ENCODE assay signal across 9 cellular contexts in genomic region chr2:100730290-100730868, GRCh38.
DNase-seq lines count a peak whose midpoint lies in the region; ATAC-seq and TF ChIP-seq lines count a peak whose summit lies in the region.
"Had no signal": no experiment of that assay in that cellular context is flagged by ENCODE, and none has a peak within 500 bp of the region (broad histone marks: within the 10 kb centered on the region; RNA-seq: fewer than 3 reads in every experiment).

No MANE protein-coding gene starts in this region.

- H3K9me3 ChIP-seq in Caco-2 (peaks cover 11% of the 10 kb centered on the region; the same call in 1 of the 2 replicates), Karpas-422 (ENCODE audit: low read length) (no peaks in the 10 kb centered on the region), osteoblast (ENCODE audit: low read depth, low read length) (no peaks in the 10 kb centered on the region)

- H3K27me3 ChIP-seq in Caco-2 (replicated peaks; ENCODE audit: control insufficient read depth, insufficient read depth, low read length) (no peaks in the 10 kb centered on the region), Karpas-422 (ENCODE audit: low read length) (no peaks in the 10 kb centered on the region), osteoblast (ENCODE audit: insufficient read depth, low read length) (peaks cover 14% of the 10 kb centered on the region)

- H3K27ac ChIP-seq in Karpas-422 (ENCODE audit: low read length), result no peak overlapping the region
- no peak overlapping the region for H3K27ac ChIP-seq in osteoblast (ENCODE audit: low read depth, low read length)

- no peaks in the 10 kb centered on the region for H3K79me2 ChIP-seq in Karpas-422 (ENCODE audit: low read length)
- H3K79me2 ChIP-seq in osteoblast (ENCODE audit: insufficient read depth, low read length), result no peaks in the 10 kb centered on the region

- H3K4me1 ChIP-seq in Caco-2, result no peaks in the 10 kb centered on the region
- H3K4me1 ChIP-seq in Karpas-422 (ENCODE audit: low read length), result peaks cover 3% of the 10 kb centered on the region; the same call in 1 of the 2 replicates
- H3K4me1 ChIP-seq in osteoblast (ENCODE audit: insufficient read depth, low read length), result peaks cover 26% of the 10 kb centered on the region

- no peaks in the 10 kb centered on the region for H3K36me3 ChIP-seq in Caco-2 (ENCODE audit: control insufficient read depth, insufficient read depth, low read length)
- H3K36me3 ChIP-seq in Karpas-422 (ENCODE audit: insufficient read depth, low read length), result no peaks in the 10 kb centered on the region
- no peaks in the 10 kb centered on the region for H3K36me3 ChIP-seq in osteoblast (ENCODE audit: insufficient read depth, low read length)

- H3K27ac Mint-ChIP-seq in Caco-2 (ENCODE audit: unreplicated experiment), result no peak overlapping the region
- H3K27ac Mint-ChIP-seq in activated CD4-positive, alpha-beta T cell treated with anti-CD3 and anti-CD28 coated beads for 36 hours, result no peak overlapping the region
- H3K27ac Mint-ChIP-seq: naive B cell had no signal

- no peak overlapping the region for H3K4me3 Mint-ChIP-seq in Caco-2 (ENCODE audit: unreplicated experiment)
- H3K4me3 Mint-ChIP-seq in activated CD4-positive, alpha-beta T cell treated with anti-CD3 and anti-CD28 coated beads for 36 hours, result no peak overlapping the region
- H3K4me3 Mint-ChIP-seq: naive B cell had no signal

- H3K4me2 ChIP-seq in Karpas-422 (ENCODE audit: low read depth, low read length, poor library complexity, severe bottlenecking) (no peak overlapping the region), osteoblast (ENCODE audit: insufficient read depth, low read length) (no peak overlapping the region)

- no peaks in the 10 kb centered on the region for H4K20me1 ChIP-seq in Karpas-422 (ENCODE audit: insufficient read depth, low read depth, low read length)
- H4K20me1 ChIP-seq in osteoblast (ENCODE audit: insufficient read depth, low read length), result no peaks in the 10 kb centered on the region

- DNase-seq in Caco-2 (peak; percentile 49 to 55), Karpas-422 (peak; percentile 90), epithelial cell of proximal tubule (ENCODE audit: low read depth) (no peak), osteoblast (ENCODE audit: insufficient read length, low spot score, missing footprints) (no peak), cerebellar nuclear complex (lab: John Stamatoyannopoulos, UW) (no peak)
- peak; percentile 76 for DNase-seq in activated CD4-positive, alpha-beta T cell treated with anti-CD3 and anti-CD28 coated beads for 36 hours
- DNase-seq: naive B cell had no signal

- no peaks in the 10 kb centered on the region for H3K4me1 Mint-ChIP-seq in Caco-2 (ENCODE audit: low read depth, unreplicated experiment)
- H3K4me1 Mint-ChIP-seq in activated CD4-positive, alpha-beta T cell treated with anti-CD3 and anti-CD28 coated beads for 36 hours, result peaks cover 5% of the 10 kb centered on the region
- H3K4me1 Mint-ChIP-seq: naive B cell had no signal

- peak; percentile 27 to 37 for TF ChIP-seq CTCF in Caco-2 (IDR thresholded peaks at IDR 0.05; ENCODE audit: insufficient read depth in 1 of 2, low read depth in 1 of 2, low read length in 1 of 2, severe bottlenecking in 1 of 2, unreplicated experiment in 1 of 2)
- TF ChIP-seq CTCF in epithelial cell of proximal tubule (conservative IDR thresholded peaks at IDR 0.05; ENCODE audit: low read depth, low read length), result peak; percentile 91
- peak; percentile 91 for TF ChIP-seq CTCF in osteoblast (IDR thresholded peaks at IDR 0.05; ENCODE audit: extremely low read depth, low read depth, low read length)

- intact Hi-C loops in Caco-2 (cut with micrococcal nuclease; ENCODE audit: unreplicated experiment), result loop anchor here (1.0 kb wide), 1 partner anchor 255 kb away; no protein-coding TSS in a partner anchor
- intact Hi-C loops in activated CD4-positive, alpha-beta T cell treated with anti-CD3 and anti-CD28 coated beads for 36 hours (cut with DNase I, micrococcal nuclease), result loop anchor here (1.0 to 10.0 kb wide), 3 partner anchors 116 to 255 kb away; no protein-coding TSS in a partner anchor

- H3K27me3 Mint-ChIP-seq in Caco-2 (ENCODE audit: insufficient read depth, unreplicated experiment), result peaks cover 14% of the 10 kb centered on the region
- H3K27me3 Mint-ChIP-seq in activated CD4-positive, alpha-beta T cell treated with anti-CD3 and anti-CD28 coated beads for 36 hours, result peaks cover 7% of the 10 kb centered on the region

- CTCF ChIA-PET in Caco-2 (lab: Charles Lee), result interaction anchor here (1.0 kb wide), 1 partner anchor 253 kb away, joined by 3 read pairs; no protein-coding TSS in a partner anchor
- CTCF ChIA-PET in activated CD4-positive, alpha-beta T cell treated with anti-CD3 and anti-CD28 coated beads for 36 hours (lab: Charles Lee), result interaction anchor here (0.6 to 2.1 kb wide), 14 partner anchors 13 to 475 kb away, joined by 3 to 13 read pairs (median 4); no protein-coding TSS in a partner anchor

- H3K9ac ChIP-seq in Karpas-422 (ENCODE audit: low read length), result no peak overlapping the region

- peaks cover 16% of the 10 kb centered on the region for H3K9me3 Mint-ChIP-seq in Caco-2 (ENCODE audit: unreplicated experiment)
- peaks cover 3% of the 10 kb centered on the region for H3K9me3 Mint-ChIP-seq in activated CD4-positive, alpha-beta T cell treated with anti-CD3 and anti-CD28 coated beads for 36 hours (ENCODE audit: low read depth)

- H3K9me2 ChIP-seq in Karpas-422 (replicated peaks; ENCODE audit: insufficient read depth, low read length), result no peaks in the 10 kb centered on the region

- no TSS peak for BruUV-seq in Caco-2 (replicated peaks; lab: Mats Ljungman, UMichigan)

- no peaks in the 10 kb centered on the region for H3K36me3 Mint-ChIP-seq in Caco-2 (ENCODE audit: insufficient read depth, unreplicated experiment)
- no peaks in the 10 kb centered on the region for H3K36me3 Mint-ChIP-seq in activated CD4-positive, alpha-beta T cell treated with anti-CD3 and anti-CD28 coated beads for 36 hours (ENCODE audit: low read depth)
- H3K36me3 Mint-ChIP-seq: naive B cell had no signal

- POLR2A ChIA-PET in Caco-2 (lab: Charles Lee), result interaction anchor here (1.0 kb wide), 1 partner anchor 272 kb away, joined by 4 read pairs; the partner anchor contains the start of gene RPL31
- POLR2A ChIA-PET in activated CD4-positive, alpha-beta T cell treated with anti-CD3 and anti-CD28 coated beads for 36 hours (lab: Charles Lee), result no interaction called here

- H3K4me3 ChIP-seq in Caco-2 (ENCODE audit: low read depth, low read length) (no peak overlapping the region), Karpas-422 (ENCODE audit: low read length) (no peak overlapping the region), epithelial cell of proximal tubule (ENCODE audit: low read depth, low read length) (no peak overlapping the region), osteoblast (ENCODE audit: insufficient read depth, low read length) (no peak overlapping the region)

- ATAC-seq in activated CD4-positive, alpha-beta T cell treated with anti-CD3 and anti-CD28 coated beads for 36 hours, result peak; percentile 68
- ATAC-seq in GM18511 (IDR thresholded peaks at IDR 0.05; ENCODE audit: unreplicated experiment) (no peak), GM21717 (IDR thresholded peaks at IDR 0.05; ENCODE audit: unreplicated experiment) (no peak)

- H2AFZ ChIP-seq in Karpas-422 (ENCODE audit: low read length) (no peak overlapping the region), osteoblast (ENCODE audit: low read length) (no peak overlapping the region)

Comparison
In these comparisons a context has a peak if more than half of its experiments do, and no peak if none do; other contexts are left out.
1. DNase-seq: peak in Caco-2 (2 of 2), Karpas-422 (single experiment) and activated CD4-positive, alpha-beta T cell treated with anti-CD3 and anti-CD28 coated beads for 36 hours (single experiment); none in epithelial cell of proximal tubule (single experiment), osteoblast (single experiment) and cerebellar nuclear complex (0 of 2).
2. CTCF ChIP-seq: peak in every context shown above with its lines; median percentile 91 in epithelial cell of proximal tubule; 91 in osteoblast; 32 in Caco-2.